ENCODE assay signal across 8 cellular contexts in the genomic region with DNA sequence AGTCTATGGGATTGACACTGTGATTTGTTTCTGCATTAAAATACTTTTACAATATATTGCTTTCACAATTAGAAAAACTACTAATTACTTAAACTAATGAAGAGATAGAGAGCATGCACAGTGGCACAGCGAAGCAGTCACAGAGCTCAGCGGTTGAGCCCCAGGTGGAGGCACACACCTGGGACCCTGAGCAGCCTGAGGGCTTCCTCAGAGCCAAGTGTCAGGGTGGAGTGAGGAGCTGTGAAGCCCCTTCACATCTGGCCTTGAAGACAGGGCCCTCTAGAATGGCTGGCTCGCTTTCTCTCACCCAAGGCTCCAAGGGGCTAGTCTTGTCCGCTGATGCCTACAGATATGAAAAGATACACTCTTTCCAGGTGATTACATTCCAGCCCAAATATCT.
"Had no signal": no experiment of that assay in that cellular context is flagged by ENCODE, and none has a peak within 500 bp of the region (broad histone marks: within the 10 kb centered on the region; RNA-seq: fewer than 3 reads in every experiment).

No MANE protein-coding gene starts in this region.

- H3K9me3 Mint-ChIP-seq: H9, HFFc6 had no signal

- H2AFZ ChIP-seq: GM23248 had no signal

- H3K4me3 Mint-ChIP-seq: H9, HFFc6 had no signal

- H3K27ac ChIP-seq: GM23248 had no signal

- H3K4me1 Mint-ChIP-seq: H9 had no signal

- H3K36me3 ChIP-seq: HAP-1 had no signal

- H3K4me1 ChIP-seq: HAP-1 had no signal

- H3K27ac Mint-ChIP-seq: H9, HFFc6 had no signal

- DNase-seq: GM23248, GOT3, H7, H9, HCEC 1CT, HFFc6 had no signal

- H3K4me3 ChIP-seq: GM23248, HAP-1 had no signal

- ATAC-seq: HCT116 had no signal
